Comparison of ENCODE assay signal across 26 cellular contexts in genomic region chr9:136968333-136969127, GRCh38. TPM values are rescaled to one million over a fixed set of nuclear protein-coding genes. Genes with fewer than 3 reads are reported as not detected.
"Had no signal": no experiment of that assay in that cellular context is flagged by ENCODE, and none has a peak within 500 bp of the region (broad histone marks: within the 10 kb centered on the region; RNA-seq: fewer than 3 reads in every experiment).

No MANE protein-coding gene starts in this region.

- H3K27ac Mint-ChIP-seq: activated B cell treated with CpG ODN at 0.5 μM for 24 hours; activated CD4-positive, alpha-beta memory T cell treated with anti-CD3 and anti-CD28 coated beads for 36 hours; activated CD4-positive, alpha-beta T cell treated with anti-CD3 and anti-CD28 coated beads, Interleukin-2, amount 10 ng/mL, durations not matched to agents 24 days and 14 days; activated naive CD8-positive, alpha-beta T cell treated with anti-CD3 and anti-CD28 coated beads for 36 hours; T-helper 17 cell had no signal

- H3K27me3 ChIP-seq: brain microvascular endothelial cell, cardiac muscle cell had no signal

- H3K36me3 Mint-ChIP-seq: activated CD4-positive, alpha-beta memory T cell treated with anti-CD3 and anti-CD28 coated beads for 36 hours; activated naive CD8-positive, alpha-beta T cell treated with anti-CD3 and anti-CD28 coated beads for 36 hours had no signal

- H3K4me3 Mint-ChIP-seq: activated B cell treated with CpG ODN at 0.5 μM for 24 hours; activated CD4-positive, alpha-beta memory T cell treated with anti-CD3 and anti-CD28 coated beads for 36 hours; activated CD4-positive, alpha-beta T cell treated with anti-CD3 and anti-CD28 coated beads, Interleukin-2, amount 10 ng/mL, durations not matched to agents 24 days and 14 days; activated naive CD8-positive, alpha-beta T cell treated with anti-CD3 and anti-CD28 coated beads for 36 hours; activated T-cell treated with anti-CD3 and anti-CD28 coated beads, Interleukin-2, amount 50 U/mL, for 4 hours; T-helper 17 cell had no signal

- H3K36me3 ChIP-seq: brain microvascular endothelial cell, cardiac muscle cell had no signal

- H3K9me3 Mint-ChIP-seq: activated B cell treated with CpG ODN at 0.5 μM for 24 hours; activated CD4-positive, alpha-beta memory T cell treated with anti-CD3 and anti-CD28 coated beads for 36 hours; activated CD4-positive, alpha-beta T cell treated with anti-CD3 and anti-CD28 coated beads, Interleukin-2, amount 10 ng/mL, durations not matched to agents 24 days and 14 days; activated naive CD8-positive, alpha-beta T cell treated with anti-CD3 and anti-CD28 coated beads for 36 hours; activated T-cell treated with anti-CD3 and anti-CD28 coated beads, Interleukin-2, amount 50 U/mL, for 4 hours had no signal

- ATAC-seq: activated T-cell treated with anti-CD3 and anti-CD28 coated beads, Interleukin-2, amount 50 U/mL, for 4 hours; K562; T-helper 17 cell had no signal

- H3K27ac ChIP-seq: brain microvascular endothelial cell, cardiac muscle cell had no signal

- H3K4me3 ChIP-seq: cardiac muscle cell, K562 had no signal

- H3K27me3 Mint-ChIP-seq: activated CD4-positive, alpha-beta memory T cell treated with anti-CD3 and anti-CD28 coated beads for 36 hours; activated naive CD8-positive, alpha-beta T cell treated with anti-CD3 and anti-CD28 coated beads for 36 hours; T-helper 17 cell had no signal

- DNase-seq: activated B cell treated with CpG ODN at 0.5 μM for 24 hours; activated CD4-positive, alpha-beta memory T cell treated with anti-CD3 and anti-CD28 coated beads for 36 hours; activated CD4-positive, alpha-beta T cell treated with anti-CD3 and anti-CD28 coated beads for 1 hour; activated CD4-positive, alpha-beta T cell treated with anti-CD3 and anti-CD28 coated beads, Interleukin-2, amount 10 ng/mL, durations not matched to agents 24 days and 14 days; activated CD8-positive, alpha-beta memory T cell treated with anti-CD3 and anti-CD28 coated beads for 24 hours; activated effector memory CD4-positive, alpha-beta T cell treated with anti-CD3 and anti-CD28 coated beads, Interleukin-2, amount 50 U/mL, for 16 hours; activated naive CD4-positive, alpha-beta T cell treated with Interleukin-2 at 50 U/mL for 16 hours; activated naive CD8-positive, alpha-beta T cell treated with anti-CD3 and anti-CD28 coated beads for 36 hours; activated T-cell treated with anti-CD3 and anti-CD28 coated beads, Interleukin-2, amount 50 U/mL, for 4 hours; brain microvascular endothelial cell; cerebellar nuclear complex; Karpas-422; MM.1S; NCI-H1105; NCI-H1436; NCI-H1694 treated with DMSO at 0.1 percent for 48 hours; NCI-H2029 treated with DMSO at 0.1 percent for 48 hours; NCI-H345; NCI-H510A treated with DMSO at 0.1 percent for 48 hours; NCI-H69; SHP77; T-helper 17 cell; T-helper 9 cell had no signal

RNA-seq across cellular contexts. Expression of gene PTGDS, which starts 8.8 kb away (rescaled TPM):
- total RNA-seq: activated B cell treated with CpG ODN at 0.5 μM for 24 hours; activated CD4-positive, alpha-beta memory T cell treated with anti-CD3 and anti-CD28 coated beads for 36 hours; activated CD4-positive, alpha-beta T cell treated with anti-CD3 and anti-CD28 coated beads, Interleukin-2, amount 10 ng/mL, durations not matched to agents 24 days and 14 days; activated naive CD8-positive, alpha-beta T cell treated with anti-CD3 and anti-CD28 coated beads for 36 hours; SK-MEL-5 had no signal

RNA-seq across cellular contexts. Expression of gene LCNL1, which starts 14.3 kb away (rescaled TPM):
- total RNA-seq: activated B cell treated with CpG ODN at 0.5 μM for 24 hours; activated CD4-positive, alpha-beta memory T cell treated with anti-CD3 and anti-CD28 coated beads for 36 hours; activated CD4-positive, alpha-beta T cell treated with anti-CD3 and anti-CD28 coated beads, Interleukin-2, amount 10 ng/mL, durations not matched to agents 24 days and 14 days; activated naive CD8-positive, alpha-beta T cell treated with anti-CD3 and anti-CD28 coated beads for 36 hours; activated T-cell treated with anti-CD3 and anti-CD28 coated beads, Interleukin-2, amount 50 U/mL, for 4 hours; SK-MEL-5 had no signal
- polyA plus RNA-seq: cardiac muscle cell had no signal

RNA-seq across cellular contexts. Expression of gene LCN12, which starts 16.5 kb away (rescaled TPM):
- total RNA-seq: K562, SK-MEL-5 had no signal
